9 cellular contexts compared by ENCODE assay signal in genomic region chr14:60266021-60266937, GRCh38. TPM values are rescaled to one million over a fixed set of nuclear protein-coding genes. Genes with fewer than 3 reads are reported as not detected.
DNase-seq lines count a peak whose midpoint lies in the region; ATAC-seq, FAIRE-seq and TF ChIP-seq lines count a peak whose summit lies in the region.
"Had no signal": no experiment of that assay in that cellular context is flagged by ENCODE, and none has a peak within 500 bp of the region (broad histone marks: within the 10 kb centered on the region; RNA-seq: fewer than 3 reads in every experiment).

No MANE protein-coding gene starts in this region.

- ATAC-seq in activated CD8-positive, alpha-beta T cell treated with anti-CD3 and anti-CD28 coated beads for 36 hours, result peak; percentile 65
- no peak for ATAC-seq in activated CD8-positive, alpha-beta T cell treated with anti-CD3 and anti-CD28 coated beads, Interleukin-2, amount 10 ng/mL, durations not matched to agents 7 days and 5 days
- ATAC-seq in stimulated activated effector memory CD8-positive, alpha-beta T cell treated with anti-CD3 and anti-CD28 coated beads, Interleukin-12 subunit alpha, Interleukin-12 subunit beta, amount 100 ng/mL, for 72 hours, result peak; percentile 45
- no peak for ATAC-seq in stimulated activated naive CD8-positive, alpha-beta T cell treated with anti-CD3 and anti-CD28 coated beads, Interleukin-15, Interleukin-2, amounts not matched to agents 100 U/mL and 50 U/mL, for 24 hours
- no peak for ATAC-seq in GM21825 (IDR thresholded peaks at IDR 0.05; ENCODE audit: unreplicated experiment)

- POLR2A ChIA-PET in activated CD8-positive, alpha-beta T cell treated with anti-CD3 and anti-CD28 coated beads for 36 hours (lab: Charles Lee), result interaction anchor here (3.0 kb wide), 1 partner anchor 18 kb away, joined by 20 read pairs; the partner anchor contains the start of gene PPM1A
- POLR2A ChIA-PET in activated CD8-positive, alpha-beta T cell treated with anti-CD3 and anti-CD28 coated beads, Interleukin-2, amount 10 ng/mL, durations not matched to agents 7 days and 5 days (lab: Charles Lee), result interaction anchor here (1.3 kb wide), 1 partner anchor 18 kb away, joined by 4 read pairs; the partner anchor contains the start of gene PPM1A

- no peak for TF ChIP-seq POLR2A in H54 (IDR thresholded peaks at IDR 0.05; ENCODE audit: low read depth, low read length)

- peaks cover 32% of the 10 kb centered on the region for H3K36me3 Mint-ChIP-seq in activated CD8-positive, alpha-beta T cell treated with anti-CD3 and anti-CD28 coated beads for 36 hours (ENCODE audit: low read depth)
- peaks cover 28% of the 10 kb centered on the region for H3K36me3 Mint-ChIP-seq in activated CD8-positive, alpha-beta T cell treated with anti-CD3 and anti-CD28 coated beads, Interleukin-2, amount 10 ng/mL, durations not matched to agents 7 days and 5 days (ENCODE audit: low read depth)
- H3K36me3 Mint-ChIP-seq in endothelial cell (ENCODE audit: low read depth, unreplicated experiment), result no peaks in the 10 kb centered on the region
- H3K36me3 Mint-ChIP-seq in stimulated activated effector memory CD8-positive, alpha-beta T cell treated with anti-CD3 and anti-CD28 coated beads, Interleukin-12 subunit alpha, Interleukin-12 subunit beta, amount 100 ng/mL, for 72 hours, result peaks cover 7% of the 10 kb centered on the region

- DNase-seq in activated CD8-positive, alpha-beta T cell treated with anti-CD3 and anti-CD28 coated beads for 36 hours, result peak; percentile 44
- no peak for DNase-seq in activated CD8-positive, alpha-beta T cell treated with anti-CD3 and anti-CD28 coated beads, Interleukin-2, amount 10 ng/mL, durations not matched to agents 7 days and 5 days
- DNase-seq in NCI-H748 treated with DMSO at 0.1 percent for 48 hours (lab: John Stamatoyannopoulos, UW) (peak; percentile 28), endothelial cell (ENCODE audit: low spot score) (peak; percentile 44), H54 (ENCODE audit: insufficient read length, low spot score) (no peak)
- DNase-seq in stimulated activated effector memory CD8-positive, alpha-beta T cell treated with anti-CD3 and anti-CD28 coated beads, Interleukin-12 subunit alpha, Interleukin-12 subunit beta, amount 100 ng/mL, for 72 hours (ENCODE audit: low spot score in 2 of 2), result no peak
- no peak for DNase-seq in stimulated activated naive CD8-positive, alpha-beta T cell treated with anti-CD3 and anti-CD28 coated beads, Interleukin-15, Interleukin-2, amounts not matched to agents 100 U/mL and 50 U/mL, for 24 hours

- H3K27me3 Mint-ChIP-seq in activated CD8-positive, alpha-beta T cell treated with anti-CD3 and anti-CD28 coated beads for 36 hours, result no peaks in the 10 kb centered on the region
- no peaks in the 10 kb centered on the region for H3K27me3 Mint-ChIP-seq in activated CD8-positive, alpha-beta T cell treated with anti-CD3 and anti-CD28 coated beads, Interleukin-2, amount 10 ng/mL, durations not matched to agents 7 days and 5 days (ENCODE audit: low read depth)
- H3K27me3 Mint-ChIP-seq in endothelial cell (ENCODE audit: unreplicated experiment), result no peaks in the 10 kb centered on the region

- H3K4me1 Mint-ChIP-seq in activated CD8-positive, alpha-beta T cell treated with anti-CD3 and anti-CD28 coated beads for 36 hours (ENCODE audit: low read depth), result peaks cover 14% of the 10 kb centered on the region
- peaks cover 3% of the 10 kb centered on the region for H3K4me1 Mint-ChIP-seq in activated CD8-positive, alpha-beta T cell treated with anti-CD3 and anti-CD28 coated beads, Interleukin-2, amount 10 ng/mL, durations not matched to agents 7 days and 5 days (ENCODE audit: low read depth)
- H3K4me1 Mint-ChIP-seq in endothelial cell (ENCODE audit: unreplicated experiment), result no peaks in the 10 kb centered on the region
- H3K4me1 Mint-ChIP-seq in stimulated activated effector memory CD8-positive, alpha-beta T cell treated with anti-CD3 and anti-CD28 coated beads, Interleukin-12 subunit alpha, Interleukin-12 subunit beta, amount 100 ng/mL, for 72 hours, result peaks cover 27% of the 10 kb centered on the region

- H3K27ac Mint-ChIP-seq in activated CD8-positive, alpha-beta T cell treated with anti-CD3 and anti-CD28 coated beads for 36 hours, result no peak overlapping the region
- H3K27ac Mint-ChIP-seq in activated CD8-positive, alpha-beta T cell treated with anti-CD3 and anti-CD28 coated beads, Interleukin-2, amount 10 ng/mL, durations not matched to agents 7 days and 5 days, result no peak overlapping the region
- no peak overlapping the region for H3K27ac Mint-ChIP-seq in endothelial cell (ENCODE audit: unreplicated experiment)
- H3K27ac Mint-ChIP-seq in stimulated activated effector memory CD8-positive, alpha-beta T cell treated with anti-CD3 and anti-CD28 coated beads, Interleukin-12 subunit alpha, Interleukin-12 subunit beta, amount 100 ng/mL, for 72 hours, result no peak overlapping the region

- H3K4me3 Mint-ChIP-seq in activated CD8-positive, alpha-beta T cell treated with anti-CD3 and anti-CD28 coated beads for 36 hours, result no peak overlapping the region
- H3K4me3 Mint-ChIP-seq in activated CD8-positive, alpha-beta T cell treated with anti-CD3 and anti-CD28 coated beads, Interleukin-2, amount 10 ng/mL, durations not matched to agents 7 days and 5 days, result no peak overlapping the region
- no peak overlapping the region for H3K4me3 Mint-ChIP-seq in endothelial cell (ENCODE audit: unreplicated experiment)
- no peak overlapping the region for H3K4me3 Mint-ChIP-seq in stimulated activated effector memory CD8-positive, alpha-beta T cell treated with anti-CD3 and anti-CD28 coated beads, Interleukin-12 subunit alpha, Interleukin-12 subunit beta, amount 100 ng/mL, for 72 hours

- CTCF ChIA-PET in activated CD8-positive, alpha-beta T cell treated with anti-CD3 and anti-CD28 coated beads for 36 hours (lab: Charles Lee), result interaction anchor here (0.7 to 7.5 kb wide), 18 partner anchors 10 to 302 kb away, joined by 3 to 65 read pairs (median 4); partner anchors contain the start of gene PPM1A
- CTCF ChIA-PET in activated CD8-positive, alpha-beta T cell treated with anti-CD3 and anti-CD28 coated beads, Interleukin-2, amount 10 ng/mL, durations not matched to agents 7 days and 5 days (lab: Charles Lee), result interaction anchor here (0.6 to 3.9 kb wide), 16 partner anchors 9 to 1476 kb away, joined by 3 to 21 read pairs (median 5); partner anchors contain the start of genes DHRS7 and PPM1A

- peaks cover 4% of the 10 kb centered on the region for H3K9me3 Mint-ChIP-seq in activated CD8-positive, alpha-beta T cell treated with anti-CD3 and anti-CD28 coated beads for 36 hours
- H3K9me3 Mint-ChIP-seq in activated CD8-positive, alpha-beta T cell treated with anti-CD3 and anti-CD28 coated beads, Interleukin-2, amount 10 ng/mL, durations not matched to agents 7 days and 5 days (ENCODE audit: insufficient read depth), result peaks cover 20% of the 10 kb centered on the region
- no peaks in the 10 kb centered on the region for H3K9me3 Mint-ChIP-seq in endothelial cell (ENCODE audit: unreplicated experiment)
- peaks cover 3% of the 10 kb centered on the region for H3K9me3 Mint-ChIP-seq in stimulated activated effector memory CD8-positive, alpha-beta T cell treated with anti-CD3 and anti-CD28 coated beads, Interleukin-12 subunit alpha, Interleukin-12 subunit beta, amount 100 ng/mL, for 72 hours

- intact Hi-C loops in activated CD8-positive, alpha-beta T cell treated with anti-CD3 and anti-CD28 coated beads for 36 hours (cut with micrococcal nuclease), result loop anchor here (5.0 kb wide), 1 partner anchor 61 kb away; no protein-coding TSS in a partner anchor

- peak; percentile 71 for TF ChIP-seq CTCF in activated CD8-positive, alpha-beta T cell treated with anti-CD3 and anti-CD28 coated beads for 36 hours (IDR thresholded peaks at IDR 0.05)
- TF ChIP-seq CTCF in endothelial cell (IDR thresholded peaks at IDR 0.05; ENCODE audit: unreplicated experiment), result peak; percentile 76

- FAIRE-seq in H54 (lab: Jason Lieb, UNC), result no peak
- FAIRE-seq: endometrium had no signal

RNA-seq across cellular contexts. Expression of gene PPM1A, which starts 17.3 kb away (rescaled TPM):
- total RNA-seq in activated CD8-positive, alpha-beta T cell treated with anti-CD3 and anti-CD28 coated beads for 36 hours, result 10 to 100 TPM; 40.0 to 40.5 TPM
- 10 to 100 TPM; 45.2 to 50.1 TPM for total RNA-seq in activated CD8-positive, alpha-beta T cell treated with anti-CD3 and anti-CD28 coated beads, Interleukin-2, amount 10 ng/mL, durations not matched to agents 7 days and 5 days
- total RNA-seq in endothelial cell (ENCODE audit: unreplicated experiment), result 38.0 TPM

Comparison
In these comparisons a context has a peak if more than half of its experiments do, and no peak if none do; other contexts are left out.
1. ATAC-seq: peak in activated CD8-positive, alpha-beta T cell treated with anti-CD3 and anti-CD28 coated beads for 36 hours (single experiment) and stimulated activated effector memory CD8-positive, alpha-beta T cell treated with anti-CD3 and anti-CD28 coated beads, Interleukin-12 subunit alpha, Interleukin-12 subunit beta, amount 100 ng/mL, for 72 hours (single experiment); none in activated CD8-positive, alpha-beta T cell treated with anti-CD3 and anti-CD28 coated beads, Interleukin-2, amount 10 ng/mL, durations not matched to agents 7 days and 5 days (single experiment), stimulated activated naive CD8-positive, alpha-beta T cell treated with anti-CD3 and anti-CD28 coated beads, Interleukin-15, Interleukin-2, amounts not matched to agents 100 U/mL and 50 U/mL, for 24 hours (single experiment) and GM21825 (single experiment).
2. DNase-seq: peak in activated CD8-positive, alpha-beta T cell treated with anti-CD3 and anti-CD28 coated beads for 36 hours (single experiment), NCI-H748 treated with DMSO at 0.1 percent for 48 hours (single experiment) and endothelial cell (single experiment); none in activated CD8-positive, alpha-beta T cell treated with anti-CD3 and anti-CD28 coated beads, Interleukin-2, amount 10 ng/mL, durations not matched to agents 7 days and 5 days (single experiment), stimulated activated effector memory CD8-positive, alpha-beta T cell treated with anti-CD3 and anti-CD28 coated beads, Interleukin-12 subunit alpha, Interleukin-12 subunit beta, amount 100 ng/mL, for 72 hours (0 of 2), H54 (single experiment) and stimulated activated naive CD8-positive, alpha-beta T cell treated with anti-CD3 and anti-CD28 coated beads, Interleukin-15, Interleukin-2, amounts not matched to agents 100 U/mL and 50 U/mL, for 24 hours (single experiment).